Comparison of ENCODE assay signal across 27 cellular contexts in genomic region chr11:100887659-100888058, GRCh38.
"Had no signal": no experiment of that assay in that cellular context is flagged by ENCODE, and none has a peak within 500 bp of the region (broad histone marks: within the 10 kb centered on the region; RNA-seq: fewer than 3 reads in every experiment).

No MANE protein-coding gene starts in this region.

- H3K36me3 Mint-ChIP-seq: natural killer cell treated with Interleukin-12 subunit alpha and Interleukin-12 subunit beta and Interleukin-15 and Interleukin-18, amount 100 ng/mL, for 72 hours had no signal

- DNase-seq: colonic mucosa; dermis blood vessel endothelial cell; effector memory CD4-positive, alpha-beta T cell; erythroblast; esophagus squamous epithelium; foreskin melanocyte; hypothalamus; occipital lobe; pancreas; stimulated activated CD4-positive, alpha-beta T cell treated with anti-CD3 and anti-CD28 coated beads, Interleukin-12 subunit alpha, Interleukin-12 subunit beta, amount 100 ng/mL, for 4 hours; stimulated activated CD4-positive, alpha-beta T cell treated with anti-CD3 and anti-CD28 coated beads, Interleukin-1b, Interleukin-23, amount 100 ng/mL, for 48 hours; stimulated activated CD4-positive, alpha-beta T cell treated with anti-CD3 and anti-CD28 coated beads, Interleukin-4, amount 100 ng/mL, for 1 hour; stimulated activated CD8-positive, alpha-beta memory T cell treated with anti-CD3 and anti-CD28 coated beads, Interleukin-4, amount 100 ng/mL, for 48 hours; stimulated activated naive CD4-positive, alpha-beta T cell; stimulated activated naive CD8-positive, alpha-beta T cell treated with anti-CD3 and anti-CD28 coated beads, Interleukin-15, amount 100 ng/mL, for 72 hours; transverse colon had no signal

- H3K4me3 Mint-ChIP-seq: central memory CD8-positive, alpha-beta T cell; memory B cell; natural killer cell treated with Interleukin-12 subunit alpha and Interleukin-12 subunit beta and Interleukin-15 and Interleukin-18, amount 100 ng/mL, for 72 hours; stimulated activated naive CD8-positive, alpha-beta T cell treated with anti-CD3 and anti-CD28 coated beads, Interleukin-15, amount 100 ng/mL, for 72 hours had no signal

- FAIRE-seq: endometrium, pancreas had no signal

- H3K9me3 ChIP-seq: colonic mucosa, esophagus squamous epithelium, pancreas, right atrium auricular region, suprapubic skin, transverse colon had no signal

- H3K9me3 Mint-ChIP-seq: memory B cell had no signal

- H3K4me3 ChIP-seq: colonic mucosa, esophagus squamous epithelium, lung, pancreas, right atrium auricular region, smooth muscle cell, suprapubic skin, transverse colon had no signal

- ATAC-seq: left lobe of liver; natural killer cell treated with Interleukin-12 subunit alpha and Interleukin-12 subunit beta and Interleukin-15 and Interleukin-18, amount 100 ng/mL, for 72 hours; pancreas; sciatic nerve; stimulated activated naive CD8-positive, alpha-beta T cell treated with anti-CD3 and anti-CD28 coated beads, Interleukin-15, amount 100 ng/mL, for 72 hours had no signal

- H3K27ac Mint-ChIP-seq: memory B cell; natural killer cell treated with Interleukin-12 subunit alpha and Interleukin-12 subunit beta and Interleukin-15 and Interleukin-18, amount 100 ng/mL, for 72 hours; progenitor cell of endocrine pancreas had no signal

- H3K36me3 ChIP-seq: colonic mucosa, esophagus squamous epithelium, pancreas, right atrium auricular region, suprapubic skin, transverse colon had no signal

- H3K4me1 ChIP-seq: colonic mucosa, esophagus squamous epithelium, pancreas, suprapubic skin, transverse colon had no signal

- H3K27me3 Mint-ChIP-seq: central memory CD8-positive, alpha-beta T cell; memory B cell; natural killer cell treated with Interleukin-12 subunit alpha and Interleukin-12 subunit beta and Interleukin-15 and Interleukin-18, amount 100 ng/mL, for 72 hours; progenitor cell of endocrine pancreas; stimulated activated naive CD8-positive, alpha-beta T cell treated with anti-CD3 and anti-CD28 coated beads, Interleukin-15, amount 100 ng/mL, for 72 hours had no signal

- H3K27ac ChIP-seq: colonic mucosa, esophagus squamous epithelium, pancreas, right atrium auricular region, suprapubic skin, transverse colon had no signal

- H3K4me2 ChIP-seq: smooth muscle cell had no signal

- H3K27me3 ChIP-seq: colonic mucosa, esophagus squamous epithelium, pancreas, right atrium auricular region, suprapubic skin, transverse colon had no signal

- H3K4me1 Mint-ChIP-seq: central memory CD8-positive, alpha-beta T cell; stimulated activated naive CD8-positive, alpha-beta T cell treated with anti-CD3 and anti-CD28 coated beads, Interleukin-15, amount 100 ng/mL, for 72 hours had no signal
